Comparison of ENCODE assay signal across 20 cellular contexts in genomic region chr5:36943584-36943983, GRCh38.
DNase-seq lines count a peak whose midpoint lies in the region; ATAC-seq, FAIRE-seq and TF ChIP-seq lines count a peak whose summit lies in the region.
"Had no signal": no experiment of that assay in that cellular context is flagged by ENCODE, and none has a peak within 500 bp of the region (broad histone marks: within the 10 kb centered on the region; RNA-seq: fewer than 3 reads in every experiment).

No MANE protein-coding gene starts in this region.

- H3K4me1 Mint-ChIP-seq in neural crest cell = peaks cover 17% of the 10 kb centered on the region
- peaks cover 2% of the 10 kb centered on the region for H3K4me1 Mint-ChIP-seq in activated naive CD4-positive, alpha-beta T cell treated with anti-CD3 and anti-CD28 coated beads, Interleukin-2, amount 10 ng/mL, durations not matched to agents 7 days and 5 days

- DNase-seq in GM12892 (ENCODE audit: insufficient read length) (no peak), SK-MEL-5 (ENCODE audit: low read depth, low spot score) (peak; percentile 67), dorsolateral prefrontal cortex (no peak), neural crest cell (ENCODE audit: low read depth, low spot score) (no peak), MV-4-11 (lab: John Stamatoyannopoulos, UW) (no peak), ascending aorta (ENCODE audit: low spot score in 2 of 2) (no peak)
- no peak for DNase-seq in activated naive CD4-positive, alpha-beta T cell treated with anti-CD3 and anti-CD28 coated beads, Interleukin-2, amount 10 ng/mL, durations not matched to agents 7 days and 5 days
- DNase-seq: DMS79 treated with DMSO at 0.1 percent for 48 hours, H7, Karpas-422, MG63, NCI-H1105 treated with DMSO at 0.1 percent for 48 hours, NCI-H1694 treated with DMSO at 0.1 percent for 48 hours, NCI-H2107, NCI-H226, NCI-H524 treated with DMSO at 0.1 percent for 48 hours, Right ventricle myocardium superior had no signal

- peak overlapping the region; percentile 43 for H3K27ac Mint-ChIP-seq in neural crest cell (ENCODE audit: unreplicated experiment)
- no peak overlapping the region for H3K27ac Mint-ChIP-seq in activated naive CD4-positive, alpha-beta T cell treated with anti-CD3 and anti-CD28 coated beads, Interleukin-2, amount 10 ng/mL, durations not matched to agents 7 days and 5 days

- peaks cover 0 to 12% of the 10 kb centered on the region in 2 donors for H3K4me1 ChIP-seq in ascending aorta

- H3K27me3 ChIP-seq in dorsolateral prefrontal cortex (no peaks in the 10 kb centered on the region), ascending aorta (no peaks in the 10 kb centered on the region)
- H3K27me3 ChIP-seq: BLaER1 treated with 17β-estradiol and CSF1 and Interleukin-3, amounts not matched to agents 10 nM and 100 nM; MG63 had no signal

- no peak for TF ChIP-seq CTCF in dorsolateral prefrontal cortex (IDR thresholded peaks at IDR 0.05 in 54 of 56, conservative IDR thresholded peaks at IDR 0.05 in 2 of 56; ENCODE audit: low read depth in 1 of 56, partially characterized antibody in 56 of 56)
- no peak for TF ChIP-seq CTCF in neural crest cell (conservative IDR thresholded peaks at IDR 0.05)
- no peak for TF ChIP-seq CTCF in ascending aorta (IDR thresholded peaks at IDR 0.05)

- H3K36me3 Mint-ChIP-seq in neural crest cell (ENCODE audit: low read depth) = no peaks in the 10 kb centered on the region
- H3K36me3 Mint-ChIP-seq in activated naive CD4-positive, alpha-beta T cell treated with anti-CD3 and anti-CD28 coated beads, Interleukin-2, amount 10 ng/mL, durations not matched to agents 7 days and 5 days = no peaks in the 10 kb centered on the region

- H3K36me3 ChIP-seq in ascending aorta = no peaks in the 10 kb centered on the region
- H3K36me3 ChIP-seq: MG63 had no signal

- H3K27me3 Mint-ChIP-seq in neural crest cell (ENCODE audit: low read depth) = no peaks in the 10 kb centered on the region
- no peaks in the 10 kb centered on the region for H3K27me3 Mint-ChIP-seq in activated naive CD4-positive, alpha-beta T cell treated with anti-CD3 and anti-CD28 coated beads, Interleukin-2, amount 10 ng/mL, durations not matched to agents 7 days and 5 days

- intact Hi-C loops in dorsolateral prefrontal cortex (cut with DNase I) = loop anchor here in 1 of 2 donors (10.0 kb wide), 1 partner anchor 209 kb away; no protein-coding TSS in a partner anchor
- intact Hi-C loops in ascending aorta (cut with DNase I) = no loop called here

- no peak overlapping the region for H3K4me3 Mint-ChIP-seq in neural crest cell
- H3K4me3 Mint-ChIP-seq in activated naive CD4-positive, alpha-beta T cell treated with anti-CD3 and anti-CD28 coated beads, Interleukin-2, amount 10 ng/mL, durations not matched to agents 7 days and 5 days = no peak overlapping the region

- H3K9me3 Mint-ChIP-seq in neural crest cell = no peaks in the 10 kb centered on the region
- no peaks in the 10 kb centered on the region for H3K9me3 Mint-ChIP-seq in activated naive CD4-positive, alpha-beta T cell treated with anti-CD3 and anti-CD28 coated beads, Interleukin-2, amount 10 ng/mL, durations not matched to agents 7 days and 5 days

- no peak for ATAC-seq in GM18873 (IDR thresholded peaks at IDR 0.05; ENCODE audit: low FRiP score, unreplicated experiment)
- ATAC-seq: A549 had no signal

- in situ Hi-C loops in SK-MEL-5 (cut with HindIII; ENCODE audit: low pct_unique_long_range_greater_than_20kb, low sequenced_read_pairs) = no loop called here

- H3K9me3 ChIP-seq in ascending aorta = no peaks in the 10 kb centered on the region
- H3K9me3 ChIP-seq: A549, MG63 had no signal

- no peak for TF ChIP-seq POLR2A in GM12892 (IDR thresholded peaks at IDR 0.05; ENCODE audit: low read depth, low read length)

- peak; percentile 9 for FAIRE-seq in GM12892 (lab: Jason Lieb, UNC)
- FAIRE-seq: A549 had no signal

- H3K4me3 ChIP-seq in dorsolateral prefrontal cortex (no peak overlapping the region), ascending aorta (no peak overlapping the region)
- H3K4me3 ChIP-seq: A549; BLaER1 treated with 17β-estradiol and CSF1 and Interleukin-3, amounts not matched to agents 10 nM and 100 nM; MG63 had no signal

- CTCF ChIA-PET in activated naive CD4-positive, alpha-beta T cell treated with anti-CD3 and anti-CD28 coated beads, Interleukin-2, amount 10 ng/mL, durations not matched to agents 7 days and 5 days (lab: Charles Lee) = no interaction called here

- H3K27ac ChIP-seq in dorsolateral prefrontal cortex (peak overlapping the region in 39 of 59 donors; percentile 1 to 72 (median 36)), ascending aorta (no peak overlapping the region)
- H3K27ac ChIP-seq: A549; BLaER1 treated with 17β-estradiol and CSF1 and Interleukin-3, amounts not matched to agents 10 nM and 100 nM had no signal

Comparison
In these comparisons a context has a peak if more than half of its experiments do, and no peak if none do; other contexts are left out.
1. H3K27ac ChIP-seq: peak in dorsolateral prefrontal cortex (39 of 59); none in ascending aorta (0 of 2).